In the genomic region with DNA sequence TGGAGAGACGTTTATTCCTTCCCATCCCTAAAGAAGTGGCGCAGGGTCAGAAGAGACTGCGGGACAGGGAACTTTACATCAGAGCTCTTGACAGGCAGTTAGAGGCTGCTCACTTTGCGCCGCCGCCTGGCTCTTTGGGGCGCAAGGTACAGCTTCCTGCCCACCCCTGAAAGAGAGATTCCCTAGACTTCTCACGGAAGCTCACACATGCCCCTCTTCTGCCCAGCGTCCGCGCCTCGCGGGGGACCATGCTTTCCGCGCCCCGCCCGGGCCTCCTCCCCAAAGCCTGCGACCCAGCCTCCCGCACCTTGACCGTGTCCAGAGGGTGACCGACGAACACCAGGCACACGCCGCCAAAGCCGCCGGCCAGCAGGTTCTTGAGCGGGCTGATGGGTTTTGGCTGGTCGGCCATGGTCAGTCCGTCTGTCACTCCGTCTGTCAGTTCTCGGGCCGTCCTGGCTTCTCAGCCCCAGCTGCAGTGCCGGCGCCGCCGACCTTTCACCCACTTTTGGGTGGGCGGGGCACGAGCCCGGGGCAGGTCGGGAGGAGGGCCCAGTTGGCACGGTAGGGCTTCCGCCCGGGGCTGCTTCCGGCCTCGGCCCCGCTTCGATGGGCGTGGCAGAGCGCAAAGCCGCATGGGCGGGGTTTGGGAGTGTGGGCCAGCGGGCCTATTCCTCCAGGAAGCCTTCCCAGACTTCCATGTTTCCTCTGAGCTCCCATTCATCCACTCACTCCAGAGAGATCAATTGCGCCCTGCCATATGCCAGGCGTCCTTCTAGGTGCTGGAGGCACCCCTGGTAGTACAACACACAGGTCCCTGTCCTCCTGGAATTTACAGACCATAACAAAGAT, we compare ENCODE assay signal across 1 cellular context.
TF ChIP-seq lines count a peak whose summit lies in the region.

Gene SLC25A20 (minus strand): TSS at position 500 of the 852 bp plus-strand sequence. CDS start 88 bp downstream, at position 412.

TF ChIP-seq in K562, 482 proteins besides CTCF, POLR2A, EP300 and RAD21 (continued from another document and continues in another):
- TF ChIP-seq, protein P1, sequence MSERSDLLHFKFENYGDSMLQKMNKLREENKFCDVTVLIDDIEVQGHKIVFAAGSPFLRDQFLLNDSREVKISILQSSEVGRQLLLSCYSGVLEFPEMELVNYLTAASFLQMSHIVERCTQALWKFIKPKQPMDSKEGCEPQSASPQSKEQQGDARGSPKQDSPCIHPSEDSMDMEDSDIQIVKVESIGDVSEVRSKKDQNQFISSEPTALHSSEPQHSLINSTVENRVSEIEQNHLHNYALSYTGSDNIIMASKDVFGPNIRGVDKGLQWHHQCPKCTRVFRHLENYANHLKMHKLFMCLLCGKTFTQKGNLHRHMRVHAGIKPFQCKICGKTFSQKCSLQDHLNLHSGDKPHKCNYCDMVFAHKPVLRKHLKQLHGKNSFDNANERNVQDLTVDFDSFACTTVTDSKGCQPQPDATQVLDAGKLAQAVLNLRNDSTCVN (CRISPR knock-in tag; IDR thresholded peaks at IDR 0.05), result no peak
- no peak for TF ChIP-seq SIN3B (IDR thresholded peaks at IDR 0.05; ENCODE audit: low read depth)
- TF ChIP-seq, protein P2, sequence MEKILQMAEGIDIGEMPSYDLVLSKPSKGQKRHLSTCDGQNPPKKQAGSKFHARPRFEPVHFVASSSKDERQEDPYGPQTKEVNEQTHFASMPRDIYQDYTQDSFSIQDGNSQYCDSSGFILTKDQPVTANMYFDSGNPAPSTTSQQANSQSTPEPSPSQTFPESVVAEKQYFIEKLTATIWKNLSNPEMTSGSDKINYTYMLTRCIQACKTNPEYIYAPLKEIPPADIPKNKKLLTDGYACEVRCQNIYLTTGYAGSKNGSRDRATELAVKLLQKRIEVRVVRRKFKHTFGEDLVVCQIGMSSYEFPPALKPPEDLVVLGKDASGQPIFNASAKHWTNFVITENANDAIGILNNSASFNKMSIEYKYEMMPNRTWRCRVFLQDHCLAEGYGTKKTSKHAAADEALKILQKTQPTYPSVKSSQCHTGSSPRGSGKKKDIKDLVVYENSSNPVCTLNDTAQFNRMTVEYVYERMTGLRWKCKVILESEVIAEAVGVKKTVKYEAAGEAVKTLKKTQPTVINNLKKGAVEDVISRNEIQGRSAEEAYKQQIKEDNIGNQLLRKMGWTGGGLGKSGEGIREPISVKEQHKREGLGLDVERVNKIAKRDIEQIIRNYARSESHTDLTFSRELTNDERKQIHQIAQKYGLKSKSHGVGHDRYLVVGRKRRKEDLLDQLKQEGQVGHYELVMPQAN (IDR thresholded peaks at IDR 0.05; ENCODE audit: borderline replicate concordance), result peak; percentile 94
- TF ChIP-seq DMBX1 (CRISPR knock-in tag; IDR thresholded peaks at IDR 0.05; ENCODE audit: borderline replicate concordance), result no peak
- no peak for TF ChIP-seq TAF9B (IDR thresholded peaks at IDR 0.05; ENCODE audit: partially characterized antibody)
- TF ChIP-seq CBX3 (IDR thresholded peaks at IDR 0.05; ENCODE audit: borderline replicate concordance in 1 of 2, low read length in 2 of 2), result peak in 1 of 2 experiments; percentile 9; a peak in 1 of 3 replicates
- TF ChIP-seq TEAD2 (tag; IDR thresholded peaks at IDR 0.05), result no peak
- TF ChIP-seq POLR2H (tag; IDR thresholded peaks at IDR 0.05; ENCODE audit: low read depth), result no peak
- no peak for TF ChIP-seq ZBED1 (IDR thresholded peaks at IDR 0.05)
- peak; percentile 31 for TF ChIP-seq HMGN3 (IDR thresholded peaks at IDR 0.05; ENCODE audit: borderline replicate concordance, extremely low read depth, insufficient read length, low read depth, low read length)
- no peak for TF ChIP-seq PRMT5 (CRISPR knock-in tag; IDR thresholded peaks at IDR 0.05)
- TF ChIP-seq NCOA2 (IDR thresholded peaks at IDR 0.05; ENCODE audit: partially characterized antibody in 2 of 2), result no peak
- TF ChIP-seq RBFOX2 (IDR thresholded peaks at IDR 0.05; ENCODE audit: low read depth, low read length), result peak; percentile 77
- no peak for TF ChIP-seq EZH2 (IDR thresholded peaks at IDR 0.05; ENCODE audit: borderline replicate concordance, low read depth, low read length)
- TF ChIP-seq RBM39 (optimal IDR thresholded peaks at IDR 0.05; ENCODE audit: low read depth, low read length), result no peak
- TF ChIP-seq, protein P3, sequence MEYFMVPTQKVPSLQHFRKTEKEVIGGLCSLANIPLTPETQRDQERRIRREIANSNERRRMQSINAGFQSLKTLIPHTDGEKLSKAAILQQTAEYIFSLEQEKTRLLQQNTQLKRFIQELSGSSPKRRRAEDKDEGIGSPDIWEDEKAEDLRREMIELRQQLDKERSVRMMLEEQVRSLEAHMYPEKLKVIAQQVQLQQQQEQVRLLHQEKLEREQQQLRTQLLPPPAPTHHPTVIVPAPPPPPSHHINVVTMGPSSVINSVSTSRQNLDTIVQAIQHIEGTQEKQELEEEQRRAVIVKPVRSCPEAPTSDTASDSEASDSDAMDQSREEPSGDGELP (CRISPR knock-in tag; IDR thresholded peaks at IDR 0.05; ENCODE audit: borderline replicate concordance), result peak; percentile 97
- TF ChIP-seq PRPF4 (IDR thresholded peaks at IDR 0.05; ENCODE audit: insufficient read depth, low read depth, low read length, poor library complexity, severe bottlenecking), result no peak
- peak; percentile 83 for TF ChIP-seq ZNF395 (CRISPR knock-in tag; IDR thresholded peaks at IDR 0.05)
- TF ChIP-seq, protein P4, sequence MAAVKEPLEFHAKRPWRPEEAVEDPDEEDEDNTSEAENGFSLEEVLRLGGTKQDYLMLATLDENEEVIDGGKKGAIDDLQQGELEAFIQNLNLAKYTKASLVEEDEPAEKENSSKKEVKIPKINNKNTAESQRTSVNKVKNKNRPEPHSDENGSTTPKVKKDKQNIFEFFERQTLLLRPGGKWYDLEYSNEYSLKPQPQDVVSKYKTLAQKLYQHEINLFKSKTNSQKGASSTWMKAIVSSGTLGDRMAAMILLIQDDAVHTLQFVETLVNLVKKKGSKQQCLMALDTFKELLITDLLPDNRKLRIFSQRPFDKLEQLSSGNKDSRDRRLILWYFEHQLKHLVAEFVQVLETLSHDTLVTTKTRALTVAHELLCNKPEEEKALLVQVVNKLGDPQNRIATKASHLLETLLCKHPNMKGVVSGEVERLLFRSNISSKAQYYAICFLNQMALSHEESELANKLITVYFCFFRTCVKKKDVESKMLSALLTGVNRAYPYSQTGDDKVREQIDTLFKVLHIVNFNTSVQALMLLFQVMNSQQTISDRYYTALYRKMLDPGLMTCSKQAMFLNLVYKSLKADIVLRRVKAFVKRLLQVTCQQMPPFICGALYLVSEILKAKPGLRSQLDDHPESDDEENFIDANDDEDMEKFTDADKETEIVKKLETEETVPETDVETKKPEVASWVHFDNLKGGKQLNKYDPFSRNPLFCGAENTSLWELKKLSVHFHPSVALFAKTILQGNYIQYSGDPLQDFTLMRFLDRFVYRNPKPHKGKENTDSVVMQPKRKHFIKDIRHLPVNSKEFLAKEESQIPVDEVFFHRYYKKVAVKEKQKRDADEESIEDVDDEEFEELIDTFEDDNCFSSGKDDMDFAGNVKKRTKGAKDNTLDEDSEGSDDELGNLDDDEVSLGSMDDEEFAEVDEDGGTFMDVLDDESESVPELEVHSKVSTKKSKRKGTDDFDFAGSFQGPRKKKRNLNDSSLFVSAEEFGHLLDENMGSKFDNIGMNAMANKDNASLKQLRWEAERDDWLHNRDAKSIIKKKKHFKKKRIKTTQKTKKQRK (IDR thresholded peaks at IDR 0.05; ENCODE audit: borderline replicate concordance, low read depth, low read length), result no peak
- TF ChIP-seq BCOR (IDR thresholded peaks at IDR 0.05), result peak; percentile 94
- no peak for TF ChIP-seq FOXJ2 (tag; IDR thresholded peaks at IDR 0.05)
- no peak for TF ChIP-seq GATAD2A (IDR thresholded peaks at IDR 0.05)
- TF ChIP-seq ZNF436 (CRISPR knock-in tag; IDR thresholded peaks at IDR 0.05), result peak; percentile 98
- no peak for TF ChIP-seq NEUROD1 (IDR thresholded peaks at IDR 0.05; ENCODE audit: borderline replicate concordance, low read depth, low read length, partially characterized antibody)
- peak; percentile 64; the same call in 1 of the 2 replicates for TF ChIP-seq TGIF2 (CRISPR knock-in tag; IDR thresholded peaks at IDR 0.05)
- no peak for TF ChIP-seq ZSCAN32 (CRISPR knock-in tag; IDR thresholded peaks at IDR 0.05)
- no peak for TF ChIP-seq NR0B1 (IDR thresholded peaks at IDR 0.05; ENCODE audit: partially characterized antibody)
- TF ChIP-seq ZFPM2 (CRISPR knock-in tag; IDR thresholded peaks at IDR 0.05), result no peak
- no peak for TF ChIP-seq RFX5 (IDR thresholded peaks at IDR 0.05; ENCODE audit: low read depth, low read length)
- TF ChIP-seq RB1 (IDR thresholded peaks at IDR 0.05; ENCODE audit: low read depth), result no peak
- no peak for TF ChIP-seq ZNF224 (CRISPR knock-in tag; IDR thresholded peaks at IDR 0.05)
- TF ChIP-seq MTA3 (IDR thresholded peaks at IDR 0.05; ENCODE audit: borderline replicate concordance), result no peak
- no peak for TF ChIP-seq NCOA1 (IDR thresholded peaks at IDR 0.05; ENCODE audit: low read depth)
- TF ChIP-seq ZNF586 (CRISPR knock-in tag; conservative IDR thresholded peaks at IDR 0.05), result no peak
- TF ChIP-seq, protein P5, sequence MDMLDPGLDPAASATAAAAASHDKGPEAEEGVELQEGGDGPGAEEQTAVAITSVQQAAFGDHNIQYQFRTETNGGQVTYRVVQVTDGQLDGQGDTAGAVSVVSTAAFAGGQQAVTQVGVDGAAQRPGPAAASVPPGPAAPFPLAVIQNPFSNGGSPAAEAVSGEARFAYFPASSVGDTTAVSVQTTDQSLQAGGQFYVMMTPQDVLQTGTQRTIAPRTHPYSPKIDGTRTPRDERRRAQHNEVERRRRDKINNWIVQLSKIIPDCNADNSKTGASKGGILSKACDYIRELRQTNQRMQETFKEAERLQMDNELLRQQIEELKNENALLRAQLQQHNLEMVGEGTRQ (CRISPR knock-in tag; IDR thresholded peaks at IDR 0.05), result no peak
- TF ChIP-seq PTTG1 (tag; IDR thresholded peaks at IDR 0.05; ENCODE audit: low read depth), result no peak
- no peak for TF ChIP-seq KDM2B (CRISPR knock-in tag; IDR thresholded peaks at IDR 0.05)
- TF ChIP-seq CBX5 (IDR thresholded peaks at IDR 0.05; ENCODE audit: borderline replicate concordance, low read depth), result no peak
- TF ChIP-seq SPI1 (IDR thresholded peaks at IDR 0.05; ENCODE audit: borderline replicate concordance, low read depth, low read length), result no peak
- no peak for TF ChIP-seq IFI16 (CRISPR knock-in tag; IDR thresholded peaks at IDR 0.05)
- TF ChIP-seq ZNF12 (CRISPR knock-in tag; IDR thresholded peaks at IDR 0.05), result 0 out of 2 replicates have a peak, but pooled peaks have one; percentile 14
- no peak for TF ChIP-seq HDGF (IDR thresholded peaks at IDR 0.05)
- peak; percentile 97 for TF ChIP-seq HNRNPL (IDR thresholded peaks at IDR 0.05; ENCODE audit: low read depth, low read length)
- TF ChIP-seq ZNF644 (tag; IDR thresholded peaks at IDR 0.05; ENCODE audit: low read depth), result no peak
- TF ChIP-seq ZZZ3 (IDR thresholded peaks at IDR 0.05), result no peak
- peak; percentile 59; the same call in 1 of the 2 replicates for TF ChIP-seq ZBTB1 (CRISPR knock-in tag; IDR thresholded peaks at IDR 0.05; ENCODE audit: borderline replicate concordance, low read depth)
- TF ChIP-seq DACH1 (IDR thresholded peaks at IDR 0.05; ENCODE audit: partially characterized antibody), result no peak
- TF ChIP-seq TFAM (CRISPR knock-in tag; conservative IDR thresholded peaks at IDR 0.05), result no peak
- TF ChIP-seq MAFK (IDR thresholded peaks at IDR 0.05; ENCODE audit: low read length), result no peak
- TF ChIP-seq NR2C1 (IDR thresholded peaks at IDR 0.05), result peak; percentile 85
- peak; percentile 81 for TF ChIP-seq NR2C1 (tag; IDR thresholded peaks at IDR 0.05)
- no peak for TF ChIP-seq NCOA4 (IDR thresholded peaks at IDR 0.05; ENCODE audit: partially characterized antibody)
- no peak for TF ChIP-seq NELFE (IDR thresholded peaks at IDR 0.05; ENCODE audit: insufficient read depth, insufficient read length)
- peak; percentile 34 for TF ChIP-seq KDM5B (IDR thresholded peaks at IDR 0.05; ENCODE audit: insufficient replicate concordance, low read depth, low read length)
- TF ChIP-seq, protein P6, sequence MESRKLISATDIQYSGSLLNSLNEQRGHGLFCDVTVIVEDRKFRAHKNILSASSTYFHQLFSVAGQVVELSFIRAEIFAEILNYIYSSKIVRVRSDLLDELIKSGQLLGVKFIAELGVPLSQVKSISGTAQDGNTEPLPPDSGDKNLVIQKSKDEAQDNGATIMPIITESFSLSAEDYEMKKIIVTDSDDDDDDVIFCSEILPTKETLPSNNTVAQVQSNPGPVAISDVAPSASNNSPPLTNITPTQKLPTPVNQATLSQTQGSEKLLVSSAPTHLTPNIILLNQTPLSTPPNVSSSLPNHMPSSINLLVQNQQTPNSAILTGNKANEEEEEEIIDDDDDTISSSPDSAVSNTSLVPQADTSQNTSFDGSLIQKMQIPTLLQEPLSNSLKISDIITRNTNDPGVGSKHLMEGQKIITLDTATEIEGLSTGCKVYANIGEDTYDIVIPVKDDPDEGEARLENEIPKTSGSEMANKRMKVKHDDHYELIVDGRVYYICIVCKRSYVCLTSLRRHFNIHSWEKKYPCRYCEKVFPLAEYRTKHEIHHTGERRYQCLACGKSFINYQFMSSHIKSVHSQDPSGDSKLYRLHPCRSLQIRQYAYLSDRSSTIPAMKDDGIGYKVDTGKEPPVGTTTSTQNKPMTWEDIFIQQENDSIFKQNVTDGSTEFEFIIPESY (CRISPR knock-in tag; IDR thresholded peaks at IDR 0.05), result peak; percentile 48; the same call in 1 of the 2 replicates
